Comparison of ENCODE assay signal across 1 cellular context in the genomic region with DNA sequence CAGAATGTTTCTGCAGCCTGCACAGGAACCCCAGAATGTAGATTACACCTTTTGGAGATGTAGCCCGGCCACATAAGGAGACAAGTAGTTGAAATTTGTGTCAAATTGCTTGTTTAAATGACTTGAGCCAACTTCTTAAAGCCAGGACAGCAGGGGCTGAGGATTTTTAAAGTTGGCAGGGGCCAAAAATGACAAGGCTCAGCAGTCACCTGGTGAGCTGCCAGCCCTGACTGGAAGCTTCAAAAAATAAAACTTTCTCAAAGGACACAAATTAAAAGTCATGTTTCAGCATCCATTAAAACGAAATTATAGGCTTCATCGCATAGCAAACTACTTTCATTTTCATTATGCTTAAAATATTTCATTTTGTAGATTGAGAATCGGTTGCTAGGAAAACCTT.
TF ChIP-seq lines count a peak whose summit lies in the region.

No MANE protein-coding gene starts in this region.

TF ChIP-seq in SK-N-SH, 30 proteins besides CTCF, POLR2A, EP300 and RAD21 (continued from another document):
- TF ChIP-seq NRF1 (IDR thresholded peaks at IDR 0.05; ENCODE audit: low read depth, low read length) (no peak), FOSL2 (IDR thresholded peaks at IDR 0.05; ENCODE audit: borderline replicate concordance, low read depth) (no peak), ELF1 (IDR thresholded peaks at IDR 0.05) (no peak), FOXM1 (IDR thresholded peaks at IDR 0.05; ENCODE audit: low read depth) (no peak), MXI1 (IDR thresholded peaks at IDR 0.05; ENCODE audit: low read depth, low read length) (no peak), YY1 (IDR thresholded peaks at IDR 0.05; ENCODE audit: low read depth) (no peak)
- TF ChIP-seq, protein P1, sequence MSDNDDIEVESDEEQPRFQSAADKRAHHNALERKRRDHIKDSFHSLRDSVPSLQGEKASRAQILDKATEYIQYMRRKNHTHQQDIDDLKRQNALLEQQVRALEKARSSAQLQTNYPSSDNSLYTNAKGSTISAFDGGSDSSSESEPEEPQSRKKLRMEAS (IDR thresholded peaks at IDR 0.05; ENCODE audit: low read depth), result no peak
- TF ChIP-seq, protein P2, sequence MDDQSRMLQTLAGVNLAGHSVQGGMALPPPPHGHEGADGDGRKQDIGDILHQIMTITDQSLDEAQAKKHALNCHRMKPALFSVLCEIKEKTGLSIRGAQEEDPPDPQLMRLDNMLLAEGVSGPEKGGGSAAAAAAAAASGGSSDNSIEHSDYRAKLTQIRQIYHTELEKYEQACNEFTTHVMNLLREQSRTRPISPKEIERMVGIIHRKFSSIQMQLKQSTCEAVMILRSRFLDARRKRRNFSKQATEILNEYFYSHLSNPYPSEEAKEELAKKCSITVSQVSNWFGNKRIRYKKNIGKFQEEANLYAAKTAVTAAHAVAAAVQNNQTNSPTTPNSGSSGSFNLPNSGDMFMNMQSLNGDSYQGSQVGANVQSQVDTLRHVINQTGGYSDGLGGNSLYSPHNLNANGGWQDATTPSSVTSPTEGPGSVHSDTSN (IDR thresholded peaks at IDR 0.05), result no peak
- TF ChIP-seq, protein P3, sequence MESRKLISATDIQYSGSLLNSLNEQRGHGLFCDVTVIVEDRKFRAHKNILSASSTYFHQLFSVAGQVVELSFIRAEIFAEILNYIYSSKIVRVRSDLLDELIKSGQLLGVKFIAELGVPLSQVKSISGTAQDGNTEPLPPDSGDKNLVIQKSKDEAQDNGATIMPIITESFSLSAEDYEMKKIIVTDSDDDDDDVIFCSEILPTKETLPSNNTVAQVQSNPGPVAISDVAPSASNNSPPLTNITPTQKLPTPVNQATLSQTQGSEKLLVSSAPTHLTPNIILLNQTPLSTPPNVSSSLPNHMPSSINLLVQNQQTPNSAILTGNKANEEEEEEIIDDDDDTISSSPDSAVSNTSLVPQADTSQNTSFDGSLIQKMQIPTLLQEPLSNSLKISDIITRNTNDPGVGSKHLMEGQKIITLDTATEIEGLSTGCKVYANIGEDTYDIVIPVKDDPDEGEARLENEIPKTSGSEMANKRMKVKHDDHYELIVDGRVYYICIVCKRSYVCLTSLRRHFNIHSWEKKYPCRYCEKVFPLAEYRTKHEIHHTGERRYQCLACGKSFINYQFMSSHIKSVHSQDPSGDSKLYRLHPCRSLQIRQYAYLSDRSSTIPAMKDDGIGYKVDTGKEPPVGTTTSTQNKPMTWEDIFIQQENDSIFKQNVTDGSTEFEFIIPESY (IDR thresholded peaks at IDR 0.05; ENCODE audit: borderline replicate concordance, low read depth), result no peak
